ENCODE assay signal across 3 cellular contexts in the genomic region with DNA sequence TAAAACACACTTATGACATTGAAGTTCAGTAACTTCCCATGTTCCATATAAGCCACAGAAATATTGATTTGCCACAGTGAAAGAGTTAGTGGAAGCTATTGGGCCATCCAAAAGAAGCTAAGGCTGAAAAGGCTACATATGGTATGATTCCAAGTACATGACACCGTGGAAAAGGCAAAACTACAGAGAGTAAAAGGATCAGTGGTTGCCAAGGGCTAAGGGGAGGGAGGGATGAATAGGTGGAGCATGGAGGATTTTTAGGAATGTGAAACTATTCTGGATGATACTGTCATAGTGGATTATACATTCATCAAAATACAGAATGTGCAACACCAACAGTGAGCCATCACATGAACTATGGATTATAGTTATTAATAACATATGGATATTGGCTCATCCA.
TF ChIP-seq lines count a peak whose summit lies in the region.

No MANE protein-coding gene starts in this region.

TF ChIP-seq in SK-N-SH treated with all-trans-retinoic acid at 6 μM for 48 hours, 23 proteins besides CTCF, POLR2A, EP300 and RAD21 (continued from another document):
- TF ChIP-seq, protein P1, sequence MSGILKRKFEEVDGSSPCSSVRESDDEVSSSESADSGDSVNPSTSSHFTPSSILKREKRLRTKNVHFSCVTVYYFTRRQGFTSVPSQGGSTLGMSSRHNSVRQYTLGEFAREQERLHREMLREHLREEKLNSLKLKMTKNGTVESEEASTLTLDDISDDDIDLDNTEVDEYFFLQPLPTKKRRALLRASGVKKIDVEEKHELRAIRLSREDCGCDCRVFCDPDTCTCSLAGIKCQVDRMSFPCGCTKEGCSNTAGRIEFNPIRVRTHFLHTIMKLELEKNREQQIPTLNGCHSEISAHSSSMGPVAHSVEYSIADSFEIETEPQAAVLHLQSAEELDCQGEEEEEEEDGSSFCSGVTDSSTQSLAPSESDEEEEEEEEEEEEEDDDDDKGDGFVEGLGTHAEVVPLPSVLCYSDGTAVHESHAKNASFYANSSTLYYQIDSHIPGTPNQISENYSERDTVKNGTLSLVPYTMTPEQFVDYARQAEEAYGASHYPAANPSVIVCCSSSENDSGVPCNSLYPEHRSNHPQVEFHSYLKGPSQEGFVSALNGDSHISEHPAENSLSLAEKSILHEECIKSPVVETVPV (CRISPR knock-in tag; IDR thresholded peaks at IDR 0.05): no peak
- TF ChIP-seq ZFP3 (CRISPR knock-in tag; IDR thresholded peaks at IDR 0.05): 0 out of 2 replicates have a peak, but pooled peaks have one; percentile 27

TF ChIP-seq in SK-N-SH, 30 proteins besides CTCF, POLR2A, EP300 and RAD21 (continued from another document):
- TF ChIP-seq RFX5 (IDR thresholded peaks at IDR 0.05; ENCODE audit: low read length) (no peak), RCOR1 (IDR thresholded peaks at IDR 0.05; ENCODE audit: low read length) (no peak)
TF ChIP-seq in SK-N-SH: peak in this region for 0.

TF ChIP-seq in WTC11, 78 proteins besides CTCF, POLR2A, EP300 and RAD21 (continued from another document):
- TF ChIP-seq, protein P2, sequence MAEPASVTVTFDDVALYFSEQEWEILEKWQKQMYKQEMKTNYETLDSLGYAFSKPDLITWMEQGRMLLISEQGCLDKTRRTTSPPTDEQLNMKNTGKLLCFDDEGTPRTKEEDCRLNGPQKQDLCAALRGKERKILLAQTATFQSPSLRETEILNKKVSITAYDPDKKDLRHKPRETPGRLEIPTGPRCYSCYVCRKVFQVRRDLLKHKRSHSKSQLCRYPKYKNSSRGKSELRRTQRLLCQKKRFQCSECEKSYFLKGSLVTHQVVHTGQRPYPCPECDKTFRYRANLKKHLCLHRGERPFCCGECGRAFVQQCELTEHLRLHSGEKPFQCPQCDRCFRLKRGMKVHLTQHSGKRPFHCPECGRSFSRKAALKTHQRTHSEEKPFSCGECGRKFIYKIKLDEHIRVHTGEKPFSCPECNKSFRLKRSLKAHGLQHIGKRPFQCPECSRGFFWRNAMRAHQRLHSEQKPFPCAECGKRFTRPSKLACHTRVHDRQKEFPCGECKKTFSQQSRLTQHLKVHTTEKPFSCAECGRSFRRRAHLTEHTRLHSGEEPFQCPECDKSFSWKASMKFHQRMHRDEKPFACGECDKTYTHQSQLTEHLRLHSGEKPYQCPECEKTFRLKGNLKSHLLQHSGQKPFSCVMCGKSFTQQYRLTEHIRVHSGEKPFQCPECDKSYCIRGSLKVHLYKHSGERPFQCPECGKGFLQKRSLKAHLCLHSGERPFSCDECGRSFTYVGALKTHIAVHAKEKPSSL (CRISPR knock-in tag; conservative IDR thresholded peaks at IDR 0.05): no peak
- TF ChIP-seq JUN (CRISPR knock-in tag; IDR thresholded peaks at IDR 0.05): no peak
- TF ChIP-seq EMX1 (CRISPR knock-in tag; IDR thresholded peaks at IDR 0.05): no peak
- no peak for TF ChIP-seq ZBTB21 (CRISPR knock-in tag; IDR thresholded peaks at IDR 0.05; ENCODE audit: borderline replicate concordance)
- TF ChIP-seq TCF7 (CRISPR knock-in tag; IDR thresholded peaks at IDR 0.05; ENCODE audit: low read depth): no peak
- no peak for TF ChIP-seq ZNF121 (CRISPR knock-in tag; IDR thresholded peaks at IDR 0.05)
- TF ChIP-seq, protein P3, sequence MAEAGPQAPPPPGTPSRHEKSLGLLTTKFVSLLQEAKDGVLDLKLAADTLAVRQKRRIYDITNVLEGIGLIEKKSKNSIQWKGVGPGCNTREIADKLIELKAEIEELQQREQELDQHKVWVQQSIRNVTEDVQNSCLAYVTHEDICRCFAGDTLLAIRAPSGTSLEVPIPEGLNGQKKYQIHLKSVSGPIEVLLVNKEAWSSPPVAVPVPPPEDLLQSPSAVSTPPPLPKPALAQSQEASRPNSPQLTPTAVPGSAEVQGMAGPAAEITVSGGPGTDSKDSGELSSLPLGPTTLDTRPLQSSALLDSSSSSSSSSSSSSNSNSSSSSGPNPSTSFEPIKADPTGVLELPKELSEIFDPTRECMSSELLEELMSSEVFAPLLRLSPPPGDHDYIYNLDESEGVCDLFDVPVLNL (CRISPR knock-in tag; IDR thresholded peaks at IDR 0.05; ENCODE audit: borderline replicate concordance, low read depth): no peak
- no peak for TF ChIP-seq FOXJ3 (CRISPR knock-in tag; IDR thresholded peaks at IDR 0.05; ENCODE audit: borderline replicate concordance)
- TF ChIP-seq, protein P4, sequence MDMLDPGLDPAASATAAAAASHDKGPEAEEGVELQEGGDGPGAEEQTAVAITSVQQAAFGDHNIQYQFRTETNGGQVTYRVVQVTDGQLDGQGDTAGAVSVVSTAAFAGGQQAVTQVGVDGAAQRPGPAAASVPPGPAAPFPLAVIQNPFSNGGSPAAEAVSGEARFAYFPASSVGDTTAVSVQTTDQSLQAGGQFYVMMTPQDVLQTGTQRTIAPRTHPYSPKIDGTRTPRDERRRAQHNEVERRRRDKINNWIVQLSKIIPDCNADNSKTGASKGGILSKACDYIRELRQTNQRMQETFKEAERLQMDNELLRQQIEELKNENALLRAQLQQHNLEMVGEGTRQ (CRISPR knock-in tag; IDR thresholded peaks at IDR 0.05): no peak
- TF ChIP-seq ZNF416 (CRISPR knock-in tag; IDR thresholded peaks at IDR 0.05): no peak
- TF ChIP-seq ZNF219 (CRISPR knock-in tag; IDR thresholded peaks at IDR 0.05; ENCODE audit: borderline replicate concordance): no peak
- TF ChIP-seq, protein P5, sequence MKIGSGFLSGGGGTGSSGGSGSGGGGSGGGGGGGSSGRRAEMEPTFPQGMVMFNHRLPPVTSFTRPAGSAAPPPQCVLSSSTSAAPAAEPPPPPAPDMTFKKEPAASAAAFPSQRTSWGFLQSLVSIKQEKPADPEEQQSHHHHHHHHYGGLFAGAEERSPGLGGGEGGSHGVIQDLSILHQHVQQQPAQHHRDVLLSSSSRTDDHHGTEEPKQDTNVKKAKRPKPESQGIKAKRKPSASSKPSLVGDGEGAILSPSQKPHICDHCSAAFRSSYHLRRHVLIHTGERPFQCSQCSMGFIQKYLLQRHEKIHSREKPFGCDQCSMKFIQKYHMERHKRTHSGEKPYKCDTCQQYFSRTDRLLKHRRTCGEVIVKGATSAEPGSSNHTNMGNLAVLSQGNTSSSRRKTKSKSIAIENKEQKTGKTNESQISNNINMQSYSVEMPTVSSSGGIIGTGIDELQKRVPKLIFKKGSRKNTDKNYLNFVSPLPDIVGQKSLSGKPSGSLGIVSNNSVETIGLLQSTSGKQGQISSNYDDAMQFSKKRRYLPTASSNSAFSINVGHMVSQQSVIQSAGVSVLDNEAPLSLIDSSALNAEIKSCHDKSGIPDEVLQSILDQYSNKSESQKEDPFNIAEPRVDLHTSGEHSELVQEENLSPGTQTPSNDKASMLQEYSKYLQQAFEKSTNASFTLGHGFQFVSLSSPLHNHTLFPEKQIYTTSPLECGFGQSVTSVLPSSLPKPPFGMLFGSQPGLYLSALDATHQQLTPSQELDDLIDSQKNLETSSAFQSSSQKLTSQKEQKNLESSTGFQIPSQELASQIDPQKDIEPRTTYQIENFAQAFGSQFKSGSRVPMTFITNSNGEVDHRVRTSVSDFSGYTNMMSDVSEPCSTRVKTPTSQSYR (CRISPR knock-in tag; IDR thresholded peaks at IDR 0.05): no peak
- TF ChIP-seq HMGA2 (CRISPR knock-in tag; IDR thresholded peaks at IDR 0.05): no peak
- TF ChIP-seq, protein P6, sequence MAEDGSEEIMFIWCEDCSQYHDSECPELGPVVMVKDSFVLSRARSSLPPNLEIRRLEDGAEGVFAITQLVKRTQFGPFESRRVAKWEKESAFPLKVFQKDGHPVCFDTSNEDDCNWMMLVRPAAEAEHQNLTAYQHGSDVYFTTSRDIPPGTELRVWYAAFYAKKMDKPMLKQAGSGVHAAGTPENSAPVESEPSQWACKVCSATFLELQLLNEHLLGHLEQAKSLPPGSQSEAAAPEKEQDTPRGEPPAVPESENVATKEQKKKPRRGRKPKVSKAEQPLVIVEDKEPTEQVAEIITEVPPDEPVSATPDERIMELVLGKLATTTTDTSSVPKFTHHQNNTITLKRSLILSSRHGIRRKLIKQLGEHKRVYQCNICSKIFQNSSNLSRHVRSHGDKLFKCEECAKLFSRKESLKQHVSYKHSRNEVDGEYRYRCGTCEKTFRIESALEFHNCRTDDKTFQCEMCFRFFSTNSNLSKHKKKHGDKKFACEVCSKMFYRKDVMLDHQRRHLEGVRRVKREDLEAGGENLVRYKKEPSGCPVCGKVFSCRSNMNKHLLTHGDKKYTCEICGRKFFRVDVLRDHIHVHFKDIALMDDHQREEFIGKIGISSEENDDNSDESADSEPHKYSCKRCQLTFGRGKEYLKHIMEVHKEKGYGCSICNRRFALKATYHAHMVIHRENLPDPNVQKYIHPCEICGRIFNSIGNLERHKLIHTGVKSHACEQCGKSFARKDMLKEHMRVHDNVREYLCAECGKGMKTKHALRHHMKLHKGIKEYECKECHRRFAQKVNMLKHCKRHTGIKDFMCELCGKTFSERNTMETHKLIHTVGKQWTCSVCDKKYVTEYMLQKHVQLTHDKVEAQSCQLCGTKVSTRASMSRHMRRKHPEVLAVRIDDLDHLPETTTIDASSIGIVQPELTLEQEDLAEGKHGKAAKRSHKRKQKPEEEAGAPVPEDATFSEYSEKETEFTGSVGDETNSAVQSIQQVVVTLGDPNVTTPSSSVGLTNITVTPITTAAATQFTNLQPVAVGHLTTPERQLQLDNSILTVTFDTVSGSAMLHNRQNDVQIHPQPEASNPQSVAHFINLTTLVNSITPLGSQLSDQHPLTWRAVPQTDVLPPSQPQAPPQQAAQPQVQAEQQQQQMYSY (CRISPR knock-in tag; IDR thresholded peaks at IDR 0.05): no peak
